16 cellular contexts compared by ENCODE assay signal in genomic region chr4:7760228-7760627, GRCh38.
A peak's percentile ranks its signal among the peaks of the same experiment; 100 is the strongest.
DNase-seq lines count a peak whose midpoint lies in the region; ATAC-seq, FAIRE-seq and TF ChIP-seq lines count a peak whose summit lies in the region.
"Had no signal": no experiment of that assay in that cellular context is flagged by ENCODE, and none has a peak within 500 bp of the region (broad histone marks: within the 10 kb centered on the region; RNA-seq: fewer than 3 reads in every experiment).

No MANE protein-coding gene starts in this region.

- peak overlapping the region; percentile 26; the same call in 1 of the 2 replicates for H3K27ac ChIP-seq in PC-9
- H3K27ac ChIP-seq in K562 (ENCODE audit: extremely low read depth, low read depth, low read length) = no peak overlapping the region
- no peak overlapping the region for H3K27ac ChIP-seq in foreskin keratinocyte
- peak overlapping the region in 1 of 4 donors; percentile 36 for H3K27ac ChIP-seq in sigmoid colon
- H3K27ac ChIP-seq: gastrocnemius medialis, suprapubic skin had no signal

- TF ChIP-seq EP300 in K562 (IDR thresholded peaks at IDR 0.05; ENCODE audit: low read length) (no peak), sigmoid colon (IDR thresholded peaks at IDR 0.05) (no peak)

- no peak overlapping the region for H3K4me2 ChIP-seq in PC-9
- H3K4me2 ChIP-seq in K562 (ENCODE audit: insufficient read depth, low read length) = no peak overlapping the region

- no peak for FAIRE-seq in K562 (lab: Jason Lieb, UNC)

- peak overlapping the region; percentile 100 for H3K27ac Mint-ChIP-seq in activated naive CD4-positive, alpha-beta T cell treated with anti-CD3 and anti-CD28 coated beads, Interleukin-2, amount 50 U/mL, for 24 hours
- peak overlapping the region; percentile 35 for H3K27ac Mint-ChIP-seq in nephron progenitor cell
- H3K27ac Mint-ChIP-seq: progenitor cell of endocrine pancreas had no signal

- no peaks in the 10 kb centered on the region for H3K27me3 ChIP-seq in PC-9 (ENCODE audit: insufficient read depth, low read depth)
- H3K27me3 ChIP-seq in K562 (ENCODE audit: control insufficient read depth in 2 of 2, insufficient read depth in 2 of 2, low read length in 2 of 2) = no peaks in the 10 kb centered on the region
- H3K27me3 ChIP-seq in foreskin keratinocyte = no peaks in the 10 kb centered on the region
- no peaks in the 10 kb centered on the region for H3K27me3 ChIP-seq in sigmoid colon
- H3K27me3 ChIP-seq: gastrocnemius medialis, suprapubic skin had no signal

- in situ Hi-C loops in K562 (cut with MboI) = no loop called here

- no peak overlapping the region for H3K9ac ChIP-seq in K562 (ENCODE audit: insufficient read depth in 1 of 2, low read depth in 2 of 2, low read length in 2 of 2)

- intact Hi-C loops in PC-9 (cut with micrococcal nuclease; ENCODE audit: unreplicated experiment) = loop anchor here (5.0 kb wide), 1 partner anchor 227 kb away; no protein-coding TSS in a partner anchor
- intact Hi-C loops in K562 (cut with micrococcal nuclease) = no loop called here
- intact Hi-C loops in sigmoid colon (cut with DNase I) = loop anchor here (5.0 kb wide), 1 partner anchor 172 kb away; no protein-coding TSS in a partner anchor

- TF ChIP-seq POLR2A in K562 (conservative IDR thresholded peaks at IDR 0.05) = no peak
- TF ChIP-seq POLR2A in sigmoid colon (IDR thresholded peaks at IDR 0.05) = no peak

- H3K4me3 Mint-ChIP-seq in activated naive CD4-positive, alpha-beta T cell treated with anti-CD3 and anti-CD28 coated beads, Interleukin-2, amount 50 U/mL, for 24 hours = peak overlapping the region; percentile 92
- H3K4me3 Mint-ChIP-seq in nephron progenitor cell = no peak overlapping the region

- no peak for TF ChIP-seq RAD21 in K562 (CRISPR knock-in tag; conservative IDR thresholded peaks at IDR 0.05 in 1 of 2, IDR thresholded peaks at IDR 0.05 in 1 of 2)

- H3K27me3 Mint-ChIP-seq in activated naive CD4-positive, alpha-beta T cell treated with anti-CD3 and anti-CD28 coated beads, Interleukin-2, amount 50 U/mL, for 24 hours = no peaks in the 10 kb centered on the region
- no peaks in the 10 kb centered on the region for H3K27me3 Mint-ChIP-seq in nephron progenitor cell (ENCODE audit: low read depth, poor library complexity)
- H3K27me3 Mint-ChIP-seq: progenitor cell of endocrine pancreas had no signal

- ATAC-seq in K562 (peak; percentile 60), foreskin keratinocyte (no peak)
- ATAC-seq: gastrocnemius medialis had no signal

- H3K36me3 Mint-ChIP-seq in activated naive CD4-positive, alpha-beta T cell treated with anti-CD3 and anti-CD28 coated beads, Interleukin-2, amount 50 U/mL, for 24 hours = no peaks in the 10 kb centered on the region
- H3K36me3 Mint-ChIP-seq in nephron progenitor cell (ENCODE audit: low read depth) = peaks cover 23% of the 10 kb centered on the region

- H3K4me3 ChIP-seq in PC-9 (no peak overlapping the region), K562 (no peak overlapping the region), sigmoid colon (no peak overlapping the region)
- H3K4me3 ChIP-seq: gastrocnemius medialis, lung, suprapubic skin had no signal

- no peak for DNase-seq in activated naive CD4-positive, alpha-beta T cell treated with anti-CD3 and anti-CD28 coated beads, Interleukin-2, amount 50 U/mL, for 16 hours
- DNase-seq in PC-9 (peak in 1 of 2 experiments; percentile 47), K562 (ENCODE audit: extremely low read depth in 1 of 4, low spot score in 3 of 4) (peak in 2 of 4 experiments; percentile 20 to 30), nephron progenitor cell (no peak), foreskin keratinocyte (no peak), GM03348 (ENCODE audit: low spot score) (no peak), sigmoid colon (no peak)
- DNase-seq: dermis blood vessel endothelial cell; gastrocnemius medialis; MM.1S; NCI-H1694; stimulated activated CD4-positive, alpha-beta T cell treated with anti-CD3 and anti-CD28 coated beads, Interleukin-4, amount 100 ng/mL, for 24 hours had no signal

- POLR2A ChIA-PET in PC-9 (lab: Charles Lee; ENCODE audit: unreplicated experiment) = interaction anchor here (0.6 kb wide), 2 partner anchors 77 to 727 kb away, joined by 4 to 6 read pairs; no protein-coding TSS in a partner anchor
- POLR2A ChIA-PET in K562 (lab: Yijun Ruan, JAX) = no interaction called here

- 45% methylated on average over 8 of the region's 9 CpGs for WGBS in K562 (ENCODE audit: insufficient coverage, low coverage, missing lambda C conversion rate)
- WGBS in sigmoid colon, 2 donors = 80 to 88% methylated on average over 9 of the region's 9 CpGs

- no peaks in the 10 kb centered on the region for H3K9me2 ChIP-seq in PC-9 (ENCODE audit: insufficient read depth)

- H4K20me1 ChIP-seq in PC-9 (ENCODE audit: insufficient read depth) = peaks cover 100% of the 10 kb centered on the region
- peaks cover 8% of the 10 kb centered on the region; the same call in 1 of the 2 replicates for H4K20me1 ChIP-seq in K562 (replicated peaks; ENCODE audit: control insufficient read depth, insufficient read depth, low read length)

- H2AFZ ChIP-seq in PC-9 (no peak overlapping the region), K562 (ENCODE audit: low read depth, low read length) (no peak overlapping the region)

- no peaks in the 10 kb centered on the region for H3K9me1 ChIP-seq in K562 (ENCODE audit: control insufficient read depth, insufficient read depth, low read length)

- no peak for TF ChIP-seq CTCF in PC-9 (conservative IDR thresholded peaks at IDR 0.05)
- TF ChIP-seq CTCF in K562 (IDR thresholded peaks at IDR 0.05 in 2 of 3, conservative IDR thresholded peaks at IDR 0.05 in 1 of 3; ENCODE audit: insufficient read depth in 2 of 3, low read depth in 1 of 3, low read length in 3 of 3) = no peak
- TF ChIP-seq CTCF in nephron progenitor cell (IDR thresholded peaks at IDR 0.05) = no peak
- TF ChIP-seq CTCF in foreskin keratinocyte (conservative IDR thresholded peaks at IDR 0.05) = no peak
- no peak for TF ChIP-seq CTCF in sigmoid colon (IDR thresholded peaks at IDR 0.05)

- CTCF ChIA-PET in PC-9 (lab: Charles Lee) (interaction anchor here (1.0 kb wide), 1 partner anchor 10 kb away, joined by 3 read pairs; no protein-coding TSS in a partner anchor), K562 (lab: Yijun Ruan, JAX; ENCODE audit: low intra/inter-chr PET ratio) (no interaction called here)

- BruUV-seq in PC-9 (replicated peaks; lab: Mats Ljungman, UMichigan) (no TSS peak), K562 (replicated peaks; lab: Mats Ljungman, UMichigan) (no TSS peak)

- H3K4me1 Mint-ChIP-seq in activated naive CD4-positive, alpha-beta T cell treated with anti-CD3 and anti-CD28 coated beads, Interleukin-2, amount 50 U/mL, for 24 hours = peaks cover 41% of the 10 kb centered on the region
- H3K4me1 Mint-ChIP-seq in nephron progenitor cell = peaks cover 91% of the 10 kb centered on the region

- H3F3A ChIP-seq in PC-9 (ENCODE audit: insufficient read depth, low read depth) = peaks cover 46% of the 10 kb centered on the region; the same call in 1 of the 2 replicates

- H3K36me3 ChIP-seq in PC-9 (ENCODE audit: low read depth) = no peaks in the 10 kb centered on the region; the same call in 1 of the 2 replicates
- H3K36me3 ChIP-seq in K562 (ENCODE audit: control insufficient read depth, insufficient read depth, low read length) = peaks cover 5% of the 10 kb centered on the region; the same call in 1 of the 3 replicates
- peaks cover 0 to 45% (median 11%) of the 10 kb centered on the region in 4 donors for H3K36me3 ChIP-seq in sigmoid colon
- H3K36me3 ChIP-seq: gastrocnemius medialis had no signal

- H3K9me3 Mint-ChIP-seq in activated naive CD4-positive, alpha-beta T cell treated with anti-CD3 and anti-CD28 coated beads, Interleukin-2, amount 50 U/mL, for 24 hours = no peaks in the 10 kb centered on the region
- no peaks in the 10 kb centered on the region for H3K9me3 Mint-ChIP-seq in nephron progenitor cell

- H3K79me2 ChIP-seq in PC-9 (ENCODE audit: low read depth) (peaks cover 96% of the 10 kb centered on the region), K562 (ENCODE audit: control insufficient read depth, insufficient read depth, low read length) (peaks cover 38% of the 10 kb centered on the region)

- peaks cover 17% of the 10 kb centered on the region; the same call in 1 of the 2 replicates for H3K4me1 ChIP-seq in PC-9 (replicated peaks; ENCODE audit: insufficient read depth)
- H3K4me1 ChIP-seq in K562 (replicated peaks in 1 of 2; ENCODE audit: control insufficient read depth in 2 of 2, insufficient read depth in 2 of 2, low read length in 2 of 2) = peaks cover 3 to 40% of the 10 kb centered on the region in 2 experiments; a peak in 3 of 5 replicates
- H3K4me1 ChIP-seq in foreskin keratinocyte = no peaks in the 10 kb centered on the region
- peaks cover 0 to 24% (median 22%) of the 10 kb centered on the region in 4 donors for H3K4me1 ChIP-seq in sigmoid colon

- no peaks in the 10 kb centered on the region for H3K9me3 ChIP-seq in PC-9 (ENCODE audit: insufficient read depth, low read depth)
- H3K9me3 ChIP-seq in K562 (replicated peaks; ENCODE audit: control insufficient read depth, insufficient read depth, low read depth, low read length) = no peaks in the 10 kb centered on the region; the same call in 1 of the 2 replicates
- H3K9me3 ChIP-seq in sigmoid colon = no peaks in the 10 kb centered on the region
- H3K9me3 ChIP-seq: gastrocnemius medialis, suprapubic skin had no signal

TF ChIP-seq in K562, 482 proteins besides CTCF, POLR2A, EP300 and RAD21 (continues in another document):
- TF ChIP-seq ZKSCAN3 (CRISPR knock-in tag; IDR thresholded peaks at IDR 0.05) = no peak
- peak; percentile 61; the same call in 1 of the 2 replicates for TF ChIP-seq C11orf30 (IDR thresholded peaks at IDR 0.05; ENCODE audit: low read depth)
- TF ChIP-seq RBM15 (IDR thresholded peaks at IDR 0.05; ENCODE audit: insufficient read depth, low read length) = no peak
- TF ChIP-seq PATZ1 (CRISPR knock-in tag; IDR thresholded peaks at IDR 0.05; ENCODE audit: borderline replicate concordance) = no peak
- peak; percentile 9 for TF ChIP-seq RBFOX2 (IDR thresholded peaks at IDR 0.05; ENCODE audit: low read depth, low read length)
- TF ChIP-seq MAFF (IDR thresholded peaks at IDR 0.05; ENCODE audit: low read length) = peak; percentile 36; the same call in 1 of the 2 replicates
- no peak for TF ChIP-seq TARDBP (IDR thresholded peaks at IDR 0.05)
